Comparison of ENCODE assay signal across 1 cellular context in genomic region chr4:82892467-82892802, GRCh38.
TF ChIP-seq lines count a peak whose summit lies in the region.

No MANE protein-coding gene starts in this region.

TF ChIP-seq in H1, 55 proteins besides CTCF, POLR2A, EP300 and RAD21:
- TF ChIP-seq POLR2AphosphoS5 (IDR thresholded peaks at IDR 0.05; ENCODE audit: low read depth, low read length) (0 out of 2 replicates have a peak, but pooled peaks have one; percentile 31), SP2 (IDR thresholded peaks at IDR 0.05; ENCODE audit: low read length) (no peak), EGR1 (IDR thresholded peaks at IDR 0.05; ENCODE audit: borderline replicate concordance, low read depth, low read length) (no peak), KDM4A (IDR thresholded peaks at IDR 0.05; ENCODE audit: low read depth, low read length, severe bottlenecking) (no peak)
